Comparison of ENCODE assay signal across 7 cellular contexts in the genomic region with DNA sequence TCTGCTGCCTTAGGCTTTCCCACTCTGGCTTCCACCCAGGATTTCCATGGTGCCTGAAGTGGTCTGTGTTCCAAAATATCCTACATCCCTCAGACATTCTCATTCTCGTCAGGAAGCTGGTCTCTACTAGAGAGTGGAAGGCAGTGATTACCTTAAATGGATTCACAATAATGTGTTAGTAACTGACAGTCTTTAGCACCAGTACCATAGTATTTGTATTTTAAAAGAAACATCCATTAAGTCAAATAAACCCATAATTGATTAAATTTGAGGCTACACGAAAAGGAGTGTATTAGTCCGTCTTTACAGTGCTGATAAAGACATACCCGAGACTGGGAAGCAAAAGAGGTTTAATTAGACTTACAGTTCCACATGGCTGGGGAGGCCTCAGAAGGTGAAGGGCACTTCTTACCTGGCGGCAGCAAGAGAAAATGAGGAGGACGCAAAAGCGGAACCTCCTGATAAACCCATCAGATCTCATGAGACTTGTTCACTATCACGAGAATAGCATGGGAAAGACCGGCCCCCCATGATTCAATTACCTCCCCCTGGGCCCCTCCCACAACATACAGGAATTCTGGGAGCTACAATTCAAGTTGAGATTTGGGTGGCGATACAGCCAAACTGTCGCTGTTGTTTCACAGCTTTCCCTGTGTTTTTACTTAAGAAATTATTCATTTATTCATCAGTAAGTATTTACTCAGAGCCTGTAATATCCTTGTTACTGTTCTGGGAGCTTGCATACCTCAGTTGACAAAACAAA.
"Had no signal": no experiment of that assay in that cellular context is flagged by ENCODE, and none has a peak within 500 bp of the region (broad histone marks: within the 10 kb centered on the region; RNA-seq: fewer than 3 reads in every experiment).

No MANE protein-coding gene starts in this region.

- ATAC-seq: GM23338, HepG2 had no signal

- H3K27ac Mint-ChIP-seq: IgD-negative memory B cell had no signal

- H3K27ac ChIP-seq: HL-60 had no signal

- H3K4me3 ChIP-seq: GM23338 had no signal

- DNase-seq: H9, HCEC 1CT, KG1 had no signal

- H3K4me3 Mint-ChIP-seq: GM23338, H9 had no signal

- H3K36me3 Mint-ChIP-seq: IgD-negative memory B cell had no signal
